1 cellular context compared by ENCODE assay signal in genomic region chr7:5234852-5235831, GRCh38.
A peak's percentile ranks its signal among the peaks of the same experiment; 100 is the strongest.
TF ChIP-seq lines count a peak whose summit lies in the region.

No MANE protein-coding gene starts in this region.

TF ChIP-seq in GM12878, 131 proteins besides CTCF, POLR2A, EP300 and RAD21 (continued from another document and continues in another):
- TF ChIP-seq MEF2A (IDR thresholded peaks at IDR 0.05; ENCODE audit: insufficient read depth, low read depth, low read length) (0 out of 2 replicates have a peak, but pooled peaks have one; percentile 28), NBN (IDR thresholded peaks at IDR 0.05) (peak; percentile 60), HDGF (IDR thresholded peaks at IDR 0.05) (0 out of 2 replicates have a peak, but pooled peaks have one; percentile 18), PML (IDR thresholded peaks at IDR 0.05; ENCODE audit: low read length) (no peak), FOXK2 (IDR thresholded peaks at IDR 0.05) (no peak), SP1 (IDR thresholded peaks at IDR 0.05; ENCODE audit: low read depth, low read length) (no peak), NR2C1 (IDR thresholded peaks at IDR 0.05) (peak; percentile 67), HCFC1 (IDR thresholded peaks at IDR 0.05; ENCODE audit: low read length) (no peak), EZH2 (IDR thresholded peaks at IDR 0.05; ENCODE audit: borderline replicate concordance, control insufficient read depth, low read depth, low read length) (no peak), MTA3 (IDR thresholded peaks at IDR 0.05; ENCODE audit: borderline replicate concordance, low read length) (no peak), BCLAF1 (IDR thresholded peaks at IDR 0.05) (no peak), PAX8 (IDR thresholded peaks at IDR 0.05) (0 out of 2 replicates have a peak, but pooled peaks have one; percentile 35), CBX5 (IDR thresholded peaks at IDR 0.05; ENCODE audit: low read depth) (0 out of 2 replicates have a peak, but pooled peaks have one; percentile 33), RUNX3 (IDR thresholded peaks at IDR 0.05; ENCODE audit: low read length) (no peak), NR2C2 (IDR thresholded peaks at IDR 0.05; ENCODE audit: borderline replicate concordance, control insufficient read depth, insufficient read length, low read depth) (no peak), SUPT20H (IDR thresholded peaks at IDR 0.05; ENCODE audit: borderline replicate concordance, control insufficient read depth, low read depth, low read length) (no peak), RFX5 (IDR thresholded peaks at IDR 0.05; ENCODE audit: low read depth, low read length) (no peak), CBFB (IDR thresholded peaks at IDR 0.05; ENCODE audit: low read depth) (no peak; the same call in 1 of the 2 replicates), CREB1 (IDR thresholded peaks at IDR 0.05; ENCODE audit: low read depth) (peak; percentile 80), ZBED1 (IDR thresholded peaks at IDR 0.05; ENCODE audit: borderline replicate concordance) (no peak), ZNF274 (IDR thresholded peaks at IDR 0.05; ENCODE audit: insufficient read depth, insufficient read length) (no peak), PAX5 (IDR thresholded peaks at IDR 0.05; ENCODE audit: borderline replicate concordance, low read depth, low read length) (no peak; the same call in 1 of the 2 replicates), SPI1 (IDR thresholded peaks at IDR 0.05; ENCODE audit: borderline replicate concordance, insufficient read depth, low read depth, low read length) (no peak), SIN3A (IDR thresholded peaks at IDR 0.05; ENCODE audit: low read depth, low read length) (no peak), IRF4 (IDR thresholded peaks at IDR 0.05; ENCODE audit: low read depth, low read length) (0 out of 2 replicates have a peak, but pooled peaks have one; percentile 37), JUND (IDR thresholded peaks at IDR 0.05; ENCODE audit: low read depth, low read length) (no peak), NFXL1 (IDR thresholded peaks at IDR 0.05; ENCODE audit: borderline replicate concordance) (no peak), IKZF1 (conservative IDR thresholded peaks at IDR 0.05) (no peak; the same call in 1 of the 2 replicates), SREBF1 (IDR thresholded peaks at IDR 0.05; ENCODE audit: low read length) (no peak), IRF3 (IDR thresholded peaks at IDR 0.05) (no peak), TARDBP (IDR thresholded peaks at IDR 0.05; ENCODE audit: borderline replicate concordance) (no peak), TAF1 (IDR thresholded peaks at IDR 0.05; ENCODE audit: borderline replicate concordance, low read depth, low read length) (0 out of 2 replicates have a peak, but pooled peaks have one; percentile 20), BACH1 (IDR thresholded peaks at IDR 0.05; ENCODE audit: borderline replicate concordance) (peak; percentile 92; the same call in 1 of the 2 replicates), BRCA1 (IDR thresholded peaks at IDR 0.05; ENCODE audit: low read depth, low read length) (no peak), ATF7 (IDR thresholded peaks at IDR 0.05; ENCODE audit: low read depth) (peak; percentile 56; the same call in 1 of the 2 replicates), RBBP5 (conservative IDR thresholded peaks at IDR 0.05) (0 out of 2 replicates have a peak, but pooled peaks have one; percentile 52), ZNF217 (IDR thresholded peaks at IDR 0.05) (peak; percentile 96), POU2F2 (IDR thresholded peaks at IDR 0.05; ENCODE audit: borderline replicate concordance, low read depth, low read length) (no peak), KDM1A (IDR thresholded peaks at IDR 0.05; ENCODE audit: borderline replicate concordance) (no peak), ATF2 (IDR thresholded peaks at IDR 0.05; ENCODE audit: low read length) (no peak), SRF (IDR thresholded peaks at IDR 0.05; ENCODE audit: low read depth in 2 of 2, low read length in 2 of 2) (no peak), POLR2AphosphoS2 (IDR thresholded peaks at IDR 0.05; ENCODE audit: low read depth, low read length) (no peak), ZZZ3 (IDR thresholded peaks at IDR 0.05; ENCODE audit: control insufficient read depth, insufficient read length, low read depth) (no peak)
- TF ChIP-seq, protein P1, sequence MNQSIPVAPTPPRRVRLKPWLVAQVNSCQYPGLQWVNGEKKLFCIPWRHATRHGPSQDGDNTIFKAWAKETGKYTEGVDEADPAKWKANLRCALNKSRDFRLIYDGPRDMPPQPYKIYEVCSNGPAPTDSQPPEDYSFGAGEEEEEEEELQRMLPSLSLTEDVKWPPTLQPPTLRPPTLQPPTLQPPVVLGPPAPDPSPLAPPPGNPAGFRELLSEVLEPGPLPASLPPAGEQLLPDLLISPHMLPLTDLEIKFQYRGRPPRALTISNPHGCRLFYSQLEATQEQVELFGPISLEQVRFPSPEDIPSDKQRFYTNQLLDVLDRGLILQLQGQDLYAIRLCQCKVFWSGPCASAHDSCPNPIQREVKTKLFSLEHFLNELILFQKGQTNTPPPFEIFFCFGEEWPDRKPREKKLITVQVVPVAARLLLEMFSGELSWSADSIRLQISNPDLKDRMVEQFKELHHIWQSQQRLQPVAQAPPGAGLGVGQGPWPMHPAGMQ (IDR thresholded peaks at IDR 0.05; ENCODE audit: borderline replicate concordance), result no peak
- TF ChIP-seq, protein P2, sequence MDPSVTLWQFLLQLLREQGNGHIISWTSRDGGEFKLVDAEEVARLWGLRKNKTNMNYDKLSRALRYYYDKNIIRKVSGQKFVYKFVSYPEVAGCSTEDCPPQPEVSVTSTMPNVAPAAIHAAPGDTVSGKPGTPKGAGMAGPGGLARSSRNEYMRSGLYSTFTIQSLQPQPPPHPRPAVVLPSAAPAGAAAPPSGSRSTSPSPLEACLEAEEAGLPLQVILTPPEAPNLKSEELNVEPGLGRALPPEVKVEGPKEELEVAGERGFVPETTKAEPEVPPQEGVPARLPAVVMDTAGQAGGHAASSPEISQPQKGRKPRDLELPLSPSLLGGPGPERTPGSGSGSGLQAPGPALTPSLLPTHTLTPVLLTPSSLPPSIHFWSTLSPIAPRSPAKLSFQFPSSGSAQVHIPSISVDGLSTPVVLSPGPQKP (IDR thresholded peaks at IDR 0.05; ENCODE audit: low read depth, low read length), result no peak
- TF ChIP-seq, protein P3, sequence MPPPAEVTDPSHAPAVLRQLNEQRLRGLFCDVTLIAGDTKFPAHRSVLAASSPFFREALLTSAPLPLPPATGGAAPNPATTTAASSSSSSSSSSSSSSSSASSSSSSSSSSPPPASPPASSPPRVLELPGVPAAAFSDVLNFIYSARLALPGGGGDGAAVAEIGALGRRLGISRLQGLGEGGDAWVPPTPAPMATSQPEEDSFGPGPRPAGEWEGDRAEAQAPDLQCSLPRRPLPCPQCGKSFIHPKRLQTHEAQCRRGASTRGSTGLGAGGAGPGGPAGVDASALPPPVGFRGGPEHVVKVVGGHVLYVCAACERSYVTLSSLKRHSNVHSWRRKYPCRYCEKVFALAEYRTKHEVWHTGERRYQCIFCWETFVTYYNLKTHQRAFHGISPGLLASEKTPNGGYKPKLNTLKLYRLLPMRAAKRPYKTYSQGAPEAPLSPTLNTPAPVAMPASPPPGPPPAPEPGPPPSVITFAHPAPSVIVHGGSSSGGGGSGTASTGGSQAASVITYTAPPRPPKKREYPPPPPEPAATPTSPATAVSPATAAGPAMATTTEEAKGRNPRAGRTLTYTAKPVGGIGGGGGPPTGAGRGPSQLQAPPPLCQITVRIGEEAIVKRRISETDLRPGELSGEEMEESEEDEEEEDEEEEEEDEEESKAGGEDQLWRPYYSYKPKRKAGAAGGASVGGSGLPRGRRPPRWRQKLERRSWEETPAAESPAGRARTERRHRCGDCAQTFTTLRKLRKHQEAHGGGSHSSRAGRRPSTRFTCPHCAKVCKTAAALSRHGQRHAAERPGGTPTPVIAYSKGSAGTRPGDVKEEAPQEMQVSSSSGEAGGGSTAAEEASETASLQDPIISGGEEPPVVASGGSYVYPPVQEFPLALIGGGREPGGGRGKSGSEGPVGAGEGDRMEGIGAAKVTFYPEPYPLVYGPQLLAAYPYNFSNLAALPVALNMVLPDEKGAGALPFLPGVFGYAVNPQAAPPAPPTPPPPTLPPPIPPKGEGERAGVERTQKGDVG (CRISPR knock-in tag; IDR thresholded peaks at IDR 0.05), result no peak
- TF ChIP-seq, protein P4, sequence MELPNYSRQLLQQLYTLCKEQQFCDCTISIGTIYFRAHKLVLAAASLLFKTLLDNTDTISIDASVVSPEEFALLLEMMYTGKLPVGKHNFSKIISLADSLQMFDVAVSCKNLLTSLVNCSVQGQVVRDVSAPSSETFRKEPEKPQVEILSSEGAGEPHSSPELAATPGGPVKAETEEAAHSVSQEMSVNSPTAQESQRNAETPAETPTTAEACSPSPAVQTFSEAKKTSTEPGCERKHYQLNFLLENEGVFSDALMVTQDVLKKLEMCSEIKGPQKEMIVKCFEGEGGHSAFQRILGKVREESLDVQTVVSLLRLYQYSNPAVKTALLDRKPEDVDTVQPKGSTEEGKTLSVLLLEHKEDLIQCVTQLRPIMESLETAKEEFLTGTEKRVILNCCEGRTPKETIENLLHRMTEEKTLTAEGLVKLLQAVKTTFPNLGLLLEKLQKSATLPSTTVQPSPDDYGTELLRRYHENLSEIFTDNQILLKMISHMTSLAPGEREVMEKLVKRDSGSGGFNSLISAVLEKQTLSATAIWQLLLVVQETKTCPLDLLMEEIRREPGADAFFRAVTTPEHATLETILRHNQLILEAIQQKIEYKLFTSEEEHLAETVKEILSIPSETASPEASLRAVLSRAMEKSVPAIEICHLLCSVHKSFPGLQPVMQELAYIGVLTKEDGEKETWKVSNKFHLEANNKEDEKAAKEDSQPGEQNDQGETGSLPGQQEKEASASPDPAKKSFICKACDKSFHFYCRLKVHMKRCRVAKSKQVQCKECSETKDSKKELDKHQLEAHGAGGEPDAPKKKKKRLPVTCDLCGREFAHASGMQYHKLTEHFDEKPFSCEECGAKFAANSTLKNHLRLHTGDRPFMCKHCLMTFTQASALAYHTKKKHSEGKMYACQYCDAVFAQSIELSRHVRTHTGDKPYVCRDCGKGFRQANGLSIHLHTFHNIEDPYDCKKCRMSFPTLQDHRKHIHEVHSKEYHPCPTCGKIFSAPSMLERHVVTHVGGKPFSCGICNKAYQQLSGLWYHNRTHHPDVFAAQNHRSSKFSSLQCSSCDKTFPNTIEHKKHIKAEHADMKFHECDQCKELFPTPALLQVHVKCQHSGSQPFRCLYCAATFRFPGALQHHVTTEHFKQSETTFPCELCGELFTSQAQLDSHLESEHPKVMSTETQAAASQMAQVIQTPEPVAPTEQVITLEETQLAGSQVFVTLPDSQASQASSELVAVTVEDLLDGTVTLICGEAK (IDR thresholded peaks at IDR 0.05; ENCODE audit: borderline replicate concordance), result no peak
- TF ChIP-seq, protein P5, sequence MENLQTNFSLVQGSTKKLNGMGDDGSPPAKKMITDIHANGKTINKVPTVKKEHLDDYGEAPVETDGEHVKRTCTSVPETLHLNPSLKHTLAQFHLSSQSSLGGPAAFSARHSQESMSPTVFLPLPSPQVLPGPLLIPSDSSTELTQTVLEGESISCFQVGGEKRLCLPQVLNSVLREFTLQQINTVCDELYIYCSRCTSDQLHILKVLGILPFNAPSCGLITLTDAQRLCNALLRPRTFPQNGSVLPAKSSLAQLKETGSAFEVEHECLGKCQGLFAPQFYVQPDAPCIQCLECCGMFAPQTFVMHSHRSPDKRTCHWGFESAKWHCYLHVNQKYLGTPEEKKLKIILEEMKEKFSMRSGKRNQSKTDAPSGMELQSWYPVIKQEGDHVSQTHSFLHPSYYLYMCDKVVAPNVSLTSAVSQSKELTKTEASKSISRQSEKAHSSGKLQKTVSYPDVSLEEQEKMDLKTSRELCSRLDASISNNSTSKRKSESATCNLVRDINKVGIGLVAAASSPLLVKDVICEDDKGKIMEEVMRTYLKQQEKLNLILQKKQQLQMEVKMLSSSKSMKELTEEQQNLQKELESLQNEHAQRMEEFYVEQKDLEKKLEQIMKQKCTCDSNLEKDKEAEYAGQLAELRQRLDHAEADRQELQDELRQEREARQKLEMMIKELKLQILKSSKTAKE (IDR thresholded peaks at IDR 0.05; ENCODE audit: low read depth, poor library complexity, severe bottlenecking), result peak; percentile 35
